Comparison of ENCODE assay signal across 1 cellular context in the genomic region with DNA sequence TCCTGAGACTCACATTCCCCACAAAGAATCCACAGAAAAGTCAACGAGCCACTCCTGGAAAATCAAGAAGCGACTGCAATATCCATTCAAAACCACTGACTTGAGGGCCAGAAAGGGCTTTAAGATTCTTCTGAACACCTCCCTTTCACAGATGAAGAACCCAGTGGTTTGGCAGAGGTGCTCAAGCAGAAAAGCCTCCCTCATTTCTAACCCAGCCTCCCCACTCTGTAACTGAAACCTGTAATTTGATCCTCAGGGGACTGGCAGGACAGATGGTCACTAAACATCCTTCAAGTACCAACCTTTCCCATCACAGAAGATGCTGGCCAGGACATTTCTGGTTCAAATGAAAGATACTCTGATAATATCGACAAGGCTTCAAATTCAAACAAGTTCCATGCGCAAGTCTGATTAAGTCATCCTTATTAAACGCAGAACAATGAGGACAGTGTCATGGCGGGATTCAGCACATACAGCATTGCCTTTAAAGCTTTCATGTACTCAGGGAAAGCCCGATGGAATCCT.
TF ChIP-seq lines count a peak whose summit lies in the region.

No MANE protein-coding gene starts in this region.

TF ChIP-seq in H1, 55 proteins besides CTCF, POLR2A, EP300 and RAD21:
- TF ChIP-seq SP1 (IDR thresholded peaks at IDR 0.05; ENCODE audit: low read depth, low read length) (no peak), CREB1 (IDR thresholded peaks at IDR 0.05) (no peak), JUND (IDR thresholded peaks at IDR 0.05; ENCODE audit: low read length) (no peak), KDM1A (IDR thresholded peaks at IDR 0.05; ENCODE audit: borderline replicate concordance, low read length) (no peak), EGR1 (IDR thresholded peaks at IDR 0.05; ENCODE audit: borderline replicate concordance, low read depth, low read length) (no peak), TAF7 (optimal IDR thresholded peaks at IDR 0.05; ENCODE audit: borderline replicate concordance, low read depth, low read length) (no peak), SUZ12 (IDR thresholded peaks at IDR 0.05; ENCODE audit: low read length) (no peak), YY1 (IDR thresholded peaks at IDR 0.05; ENCODE audit: low read depth, low read length) (no peak), TBP (IDR thresholded peaks at IDR 0.05; ENCODE audit: low read depth, low read length) (no peak), FOSL1 (IDR thresholded peaks at IDR 0.05; ENCODE audit: insufficient read depth, low read depth, low read length) (no peak), CBX8 (IDR thresholded peaks at IDR 0.05; ENCODE audit: borderline replicate concordance, low read depth, low read length) (no peak), JUN (IDR thresholded peaks at IDR 0.05; ENCODE audit: low read depth, low read length) (no peak), SP2 (IDR thresholded peaks at IDR 0.05; ENCODE audit: low read length) (no peak)
- TF ChIP-seq, protein P1, sequence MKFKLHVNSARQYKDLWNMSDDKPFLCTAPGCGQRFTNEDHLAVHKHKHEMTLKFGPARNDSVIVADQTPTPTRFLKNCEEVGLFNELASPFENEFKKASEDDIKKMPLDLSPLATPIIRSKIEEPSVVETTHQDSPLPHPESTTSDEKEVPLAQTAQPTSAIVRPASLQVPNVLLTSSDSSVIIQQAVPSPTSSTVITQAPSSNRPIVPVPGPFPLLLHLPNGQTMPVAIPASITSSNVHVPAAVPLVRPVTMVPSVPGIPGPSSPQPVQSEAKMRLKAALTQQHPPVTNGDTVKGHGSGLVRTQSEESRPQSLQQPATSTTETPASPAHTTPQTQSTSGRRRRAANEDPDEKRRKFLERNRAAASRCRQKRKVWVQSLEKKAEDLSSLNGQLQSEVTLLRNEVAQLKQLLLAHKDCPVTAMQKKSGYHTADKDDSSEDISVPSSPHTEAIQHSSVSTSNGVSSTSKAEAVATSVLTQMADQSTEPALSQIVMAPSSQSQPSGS (IDR thresholded peaks at IDR 0.05; ENCODE audit: low read length): no peak
TF ChIP-seq in H1: peak in this region for 0.
